ENCODE assay signal across 9 cellular contexts in genomic region chr18:48834421-48835011, GRCh38.
A peak's percentile ranks its signal among the peaks of the same experiment; 100 is the strongest.
DNase-seq lines count a peak whose midpoint lies in the region; ATAC-seq, FAIRE-seq and TF ChIP-seq lines count a peak whose summit lies in the region.
"Had no signal": no experiment of that assay in that cellular context is flagged by ENCODE, and none has a peak within 500 bp of the region (broad histone marks: within the 10 kb centered on the region; RNA-seq: fewer than 3 reads in every experiment).

No MANE protein-coding gene starts in this region.

- no peaks in the 10 kb centered on the region for H3K9me3 ChIP-seq in tibial artery

- H3K4me1 ChIP-seq in tibial artery: peaks cover 0 to 80% (median 57%) of the 10 kb centered on the region in 4 donors

- peak; percentile 58 for ATAC-seq in HG02759 (IDR thresholded peaks at IDR 0.05; ENCODE audit: unreplicated experiment)
- peak; percentile 50 for ATAC-seq in omental fat pad (ENCODE audit: low FRiP score)

- TF ChIP-seq CTCF in GM12865 (IDR thresholded peaks at IDR 0.05; ENCODE audit: insufficient read depth, low read depth, low read length, missing control alignments) (no peak), omental fat pad (IDR thresholded peaks at IDR 0.05) (no peak), tibial artery (IDR thresholded peaks at IDR 0.05) (no peak), D721Med (IDR thresholded peaks at IDR 0.05; ENCODE audit: insufficient read depth, missing control alignments) (no peak)

- intact Hi-C loops in tibial artery (cut with DNase I; ENCODE audit: low total_unique reads): no loop called here

- no peaks in the 10 kb centered on the region for H3K27me3 ChIP-seq in tibial artery

- H3K4me3 ChIP-seq in GM12865 (ENCODE audit: low read depth, low read length): peak overlapping the region; percentile 62
- H3K4me3 ChIP-seq in tibial artery: peak overlapping the region; percentile 5 to 15

- no peaks in the 10 kb centered on the region for H3K36me3 ChIP-seq in tibial artery

- H3K27ac ChIP-seq in epithelial cell of prostate (peak overlapping the region; percentile 75), tibial artery (peak overlapping the region; percentile 63 to 89)

- FAIRE-seq in D721Med (lab: Jason Lieb, UNC): no peak
- FAIRE-seq: frontal cortex had no signal

- peak; percentile 90 for DNase-seq in GM12865 (ENCODE audit: low read depth)
- peak; percentile 86 for DNase-seq in NOMO-1 treated with dmso at 0.1 percent for 144 hours (lab: John Stamatoyannopoulos, UW; ENCODE audit: unreplicated experiment)
- peak; percentile 86 for DNase-seq in activated CD8-positive, alpha-beta memory T cell treated with anti-CD3 and anti-CD28 coated beads, Interleukin-2, amount 50 U/mL, for 48 hours
- peak; percentile 78 for DNase-seq in epithelial cell of prostate (ENCODE audit: low read depth, low spot score)
- peak; percentile 15 for DNase-seq in omental fat pad (ENCODE audit: low spot score)
- DNase-seq in tibial artery: peak; percentile 91 to 95
- no peak for DNase-seq in D721Med (ENCODE audit: insufficient read length, low spot score)
